Comparison of ENCODE assay signal across 22 cellular contexts in genomic region chr15:66162286-66162685, GRCh38.
DNase-seq lines count a peak whose midpoint lies in the region; ATAC-seq, FAIRE-seq and TF ChIP-seq lines count a peak whose summit lies in the region.
"Had no signal": no experiment of that assay in that cellular context is flagged by ENCODE, and none has a peak within 500 bp of the region (broad histone marks: within the 10 kb centered on the region; RNA-seq: fewer than 3 reads in every experiment).

No MANE protein-coding gene starts in this region.

- H3K9me2 ChIP-seq in OCI-LY7 (ENCODE audit: insufficient read depth, low read length): no peaks in the 10 kb centered on the region

- intact Hi-C loops in OCI-LY7 (cut with micrococcal nuclease; ENCODE audit: unreplicated experiment): no loop called here

- no peak overlapping the region for H4K5ac ChIP-seq in H1 (ENCODE audit: insufficient read length, low read depth, low read length)

- H3K23ac ChIP-seq in H1 (ENCODE audit: insufficient read length): no peak overlapping the region

- H3K9me3 ChIP-seq in A549: no peaks in the 10 kb centered on the region
- H3K9me3 ChIP-seq in HEK293 (ENCODE audit: control insufficient read depth, insufficient read depth, low read depth, low read length): no peaks in the 10 kb centered on the region
- H3K9me3 ChIP-seq in OCI-LY7 (ENCODE audit: low read length): no peaks in the 10 kb centered on the region
- no peaks in the 10 kb centered on the region for H3K9me3 ChIP-seq in H1 (ENCODE audit: insufficient read depth in 2 of 2, low read depth in 1 of 2, low read length in 1 of 2)
- H3K9me3 ChIP-seq: BLaER1 treated with 17β-estradiol and CSF1 and Interleukin-3, amounts not matched to agents 10 nM and 100 nM; Caco-2 had no signal

- H3K9ac ChIP-seq in H1 (replicated peaks in 1 of 4; ENCODE audit: extremely low read depth in 1 of 4, low read depth in 3 of 4, low read length in 3 of 4): no peak overlapping the region
- H3K9ac ChIP-seq: BLaER1 treated with 17β-estradiol and CSF1 and Interleukin-3, amounts not matched to agents 10 nM and 100 nM had no signal

- H3K4me2 ChIP-seq in A549: no peak overlapping the region
- peak overlapping the region; percentile 16 for H3K4me2 ChIP-seq in OCI-LY7 (ENCODE audit: low read length)
- H3K4me2 ChIP-seq in H1 (ENCODE audit: insufficient read depth in 1 of 2, low read depth in 2 of 2, low read length in 2 of 2): no peak overlapping the region
- H3K4me2 ChIP-seq: BLaER1 treated with 17β-estradiol and CSF1 and Interleukin-3, amounts not matched to agents 10 nM and 100 nM had no signal

- no peaks in the 10 kb centered on the region for H4K20me1 ChIP-seq in OCI-LY7 (ENCODE audit: insufficient read depth, low read length)
- no peaks in the 10 kb centered on the region for H4K20me1 ChIP-seq in H1 (replicated peaks in 1 of 2; ENCODE audit: control insufficient read depth in 1 of 2, insufficient read depth in 2 of 2, low read length in 2 of 2)
- H4K20me1 ChIP-seq: BLaER1 treated with 17β-estradiol and CSF1 and Interleukin-3, amounts not matched to agents 10 nM and 100 nM had no signal

- CTCF ChIA-PET in A549 (lab: Yijun Ruan, JAX): interaction anchor here (2.0 kb wide), 1 partner anchor 11 kb away, joined by 7 read pairs; no protein-coding TSS in a partner anchor
- CTCF ChIA-PET in HEK293 (lab: Yijun Ruan, JAX): no interaction called here
- CTCF ChIA-PET in OCI-LY7 (lab: Charles Lee; ENCODE audit: unreplicated experiment): no interaction called here
- CTCF ChIA-PET in H1 (lab: Charles Lee; ENCODE audit: partially characterized antibody): no interaction called here

- no peak for TF ChIP-seq POLR2A in A549 (IDR thresholded peaks at IDR 0.05; ENCODE audit: low read length)
- TF ChIP-seq POLR2A in H1 (IDR thresholded peaks at IDR 0.05; ENCODE audit: control extremely low read depth in 1 of 2, low read depth in 2 of 2, low read length in 2 of 2): no peak

- H3K36me3 ChIP-seq in HEK293 (ENCODE audit: control insufficient read depth in 2 of 2, insufficient read depth in 1 of 2, low read length in 2 of 2): no peaks in the 10 kb centered on the region
- H3K36me3 ChIP-seq in OCI-LY7 (ENCODE audit: insufficient read depth, low read length): no peaks in the 10 kb centered on the region
- H3K36me3 ChIP-seq in H1 (ENCODE audit: control insufficient read depth in 2 of 4, insufficient read depth in 4 of 4, low read length in 3 of 4): no peaks in the 10 kb centered on the region
- H3K36me3 ChIP-seq: BLaER1 treated with 17β-estradiol and CSF1 and Interleukin-3, amounts not matched to agents 10 nM and 100 nM had no signal

- H3K4ac ChIP-seq in H1 (replicated peaks; ENCODE audit: insufficient read length, low read depth, low read length): no peak overlapping the region

- H3K18ac ChIP-seq in H1 (ENCODE audit: extremely low read depth, low read length): no peak overlapping the region

- H2BK20ac ChIP-seq in H1 (ENCODE audit: low read length): no peak overlapping the region

- H3K79me1 ChIP-seq in H1 (ENCODE audit: low read depth, low read length): no peaks in the 10 kb centered on the region

- H3K79me2 ChIP-seq in OCI-LY7 (ENCODE audit: insufficient read depth, low read depth, low read length) (no peaks in the 10 kb centered on the region), H1 (ENCODE audit: control insufficient read depth in 1 of 2, insufficient read depth in 2 of 2, low read length in 2 of 2) (no peaks in the 10 kb centered on the region)

- no peak for TF ChIP-seq RAD21 in A549 (conservative IDR thresholded peaks at IDR 0.05 in 1 of 2, IDR thresholded peaks at IDR 0.05 in 1 of 2)
- TF ChIP-seq RAD21 in H1 (IDR thresholded peaks at IDR 0.05 in 1 of 2, conservative IDR thresholded peaks at IDR 0.05 in 1 of 2; ENCODE audit: low read depth in 2 of 2, low read length in 2 of 2): no peak

- H2AFZ ChIP-seq in OCI-LY7 (ENCODE audit: low read length): no peak overlapping the region
- H2AFZ ChIP-seq in H1 (ENCODE audit: low read length): no peak overlapping the region

- H3K56ac ChIP-seq in H1 (replicated peaks; ENCODE audit: insufficient read length, low read depth, low read length): no peak overlapping the region

- H3K27me3 ChIP-seq in H1 (replicated peaks in 1 of 4; ENCODE audit: control insufficient read depth in 3 of 4, extremely low read depth in 1 of 4, insufficient read depth in 3 of 4, low read length in 3 of 4): no peaks in the 10 kb centered on the region
- H3K27me3 ChIP-seq: BLaER1 treated with 17β-estradiol and CSF1 and Interleukin-3, amounts not matched to agents 10 nM and 100 nM had no signal

- H3K4me3 ChIP-seq in A549 (no peak overlapping the region), HEK293 (ENCODE audit: low read depth, low read length) (no peak overlapping the region), OCI-LY7 (ENCODE audit: low read depth, low read length, poor library complexity, severe bottlenecking) (no peak overlapping the region), H1 (ENCODE audit: extremely low read depth in 1 of 4, insufficient read depth in 2 of 4, low read depth in 3 of 4, low read length in 4 of 4) (no peak overlapping the region), coronary artery (no peak overlapping the region)
- H3K4me3 ChIP-seq: BLaER1 treated with 17β-estradiol and CSF1 and Interleukin-3, amounts not matched to agents 10 nM and 100 nM; GM12878 had no signal

- no peak for TF ChIP-seq EP300 in A549 (IDR thresholded peaks at IDR 0.05)
- no peak for TF ChIP-seq EP300 in H1 (IDR thresholded peaks at IDR 0.05; ENCODE audit: borderline replicate concordance in 1 of 2, low read depth in 2 of 2, low read length in 2 of 2)

- no TSS peak for BruUV-seq in OCI-LY7 (replicated peaks; lab: Mats Ljungman, UMichigan)

- H2BK15ac ChIP-seq in H1 (ENCODE audit: low read length): no peak overlapping the region

- H2BK12ac ChIP-seq in H1 (ENCODE audit: low read depth, low read length): no peak overlapping the region

- H3K14ac ChIP-seq in H1 (ENCODE audit: insufficient read length): no peak overlapping the region

- no peak overlapping the region for H4K91ac ChIP-seq in H1 (replicated peaks; ENCODE audit: insufficient read length, low read length)

- FAIRE-seq in A549 (lab: Jason Lieb, UNC) (peak; percentile 72), H1 (lab: Jason Lieb, UNC) (no peak)
- FAIRE-seq: D721Med, GM12878, GM12892, GM18507 had no signal

- H4K8ac ChIP-seq in H1 (ENCODE audit: extremely low read depth, insufficient read depth, low read length): no peak overlapping the region

- TF ChIP-seq CTCF in A549 (IDR thresholded peaks at IDR 0.05): no peak
- TF ChIP-seq CTCF in HEK293 (tag by site-specific recombination; IDR thresholded peaks at IDR 0.05): no peak
- TF ChIP-seq CTCF in OCI-LY7 (conservative IDR thresholded peaks at IDR 0.05; ENCODE audit: low read length): no peak
- no peak for TF ChIP-seq CTCF in H1 (IDR thresholded peaks at IDR 0.05; ENCODE audit: control extremely low read depth in 1 of 3, insufficient read depth in 1 of 3, low read depth in 1 of 3, low read length in 3 of 3)
- TF ChIP-seq CTCF in coronary artery (IDR thresholded peaks at IDR 0.05): no peak

- POLR2A ChIA-PET in A549 (lab: Yijun Ruan, JAX) (no interaction called here), HEK293 (lab: Yijun Ruan, JAX) (no interaction called here), OCI-LY7 (lab: Charles Lee) (interaction anchor here (0.6 to 2.3 kb wide), 2 partner anchors 8 to 176 kb away, joined by 3 to 18 read pairs; no protein-coding TSS in a partner anchor), H1 (lab: Charles Lee; ENCODE audit: partially characterized antibody) (no interaction called here)

- H2BK5ac ChIP-seq in H1 (ENCODE audit: low read depth, low read length): no peak overlapping the region

- DNase-seq in A549 (ENCODE audit: low read depth in 1 of 2, low spot score in 1 of 2) (no peak), OCI-LY7 (ENCODE audit: low spot score) (no peak), H1 (ENCODE audit: low read depth in 1 of 2, low spot score in 2 of 2) (no peak), NCI-H2227 (lab: John Stamatoyannopoulos, UW; ENCODE audit: unreplicated experiment) (no peak), SHP77 treated with DMSO at 0.1 percent for 48 hours (lab: John Stamatoyannopoulos, UW) (no peak), coronary artery (ENCODE audit: low spot score) (no peak)
- DNase-seq: AML-193; Caco-2; Calu3; CD4-positive, alpha-beta T cell; CD8-positive, alpha-beta T cell; DMS79 treated with DMSO at 0.1 percent for 48 hours; EL; GDM1 had no signal

- H3K4me1 ChIP-seq in A549 (no peaks in the 10 kb centered on the region), HEK293 (ENCODE audit: control insufficient read depth, insufficient read depth, low read length) (no peaks in the 10 kb centered on the region; the same call in 1 of the 2 replicates), OCI-LY7 (ENCODE audit: insufficient read depth, low read length, poor library complexity, severe bottlenecking) (peaks cover 78% of the 10 kb centered on the region), H1 (replicated peaks in 1 of 4; ENCODE audit: control insufficient read depth in 3 of 4, insufficient read depth in 4 of 4, low read length in 3 of 4) (no peaks in the 10 kb centered on the region)
- H3K4me1 ChIP-seq: Caco-2 had no signal

- no peak for ATAC-seq in A549
- ATAC-seq: CD8-positive, alpha-beta T cell had no signal

- no peak overlapping the region for H2AK5ac ChIP-seq in H1 (ENCODE audit: low read depth, low read length)

- WGBS in A549 (ENCODE audit: missing lambda C conversion rate): 8% methylated on average over 2 of the region's 2 CpGs
- 94% methylated on average over 2 of the region's 2 CpGs; no CpG with 5 or more reads in 1 of the 2 experiments for WGBS in H1 (ENCODE audit: extremely low coverage in 1 of 2, insufficient coverage in 1 of 2, insufficient read length in 1 of 2, insufficient replicate concordance in 2 of 2, low coverage in 1 of 2, low lambda C conversion rate in 2 of 2, missing lambda C conversion rate in 1 of 2), 2 experiments

- H3K23me2 ChIP-seq in H1 (ENCODE audit: low read depth, low read length): no peaks in the 10 kb centered on the region

- no peak overlapping the region for H2BK120ac ChIP-seq in H1 (replicated peaks; ENCODE audit: low read depth, low read length)

- no peak overlapping the region for H3K27ac ChIP-seq in A549
- no peak overlapping the region for H3K27ac ChIP-seq in HEK293 (ENCODE audit: extremely low read depth, low read depth, low read length)
- peak overlapping the region; percentile 57 for H3K27ac ChIP-seq in OCI-LY7 (ENCODE audit: low read depth, low read length, poor library complexity, severe bottlenecking)
- no peak overlapping the region for H3K27ac ChIP-seq in H1 (ENCODE audit: low read depth, low read length)
- H3K27ac ChIP-seq in coronary artery: no peak overlapping the region
- H3K27ac ChIP-seq: 22Rv1; BLaER1 treated with 17β-estradiol and CSF1 and Interleukin-3, amounts not matched to agents 10 nM and 100 nM; C4-2B had no signal

TF ChIP-seq in H1, 55 proteins besides CTCF, POLR2A, EP300 and RAD21:
- TF ChIP-seq CTBP2 (IDR thresholded peaks at IDR 0.05; ENCODE audit: borderline replicate concordance, insufficient read depth, insufficient read length, low read length): no peak
- 0 out of 2 replicates have a peak, but pooled peaks have one; percentile 46 for TF ChIP-seq KDM1A (IDR thresholded peaks at IDR 0.05; ENCODE audit: borderline replicate concordance, low read length)
